9 cellular contexts compared by ENCODE assay signal in the genomic region with DNA sequence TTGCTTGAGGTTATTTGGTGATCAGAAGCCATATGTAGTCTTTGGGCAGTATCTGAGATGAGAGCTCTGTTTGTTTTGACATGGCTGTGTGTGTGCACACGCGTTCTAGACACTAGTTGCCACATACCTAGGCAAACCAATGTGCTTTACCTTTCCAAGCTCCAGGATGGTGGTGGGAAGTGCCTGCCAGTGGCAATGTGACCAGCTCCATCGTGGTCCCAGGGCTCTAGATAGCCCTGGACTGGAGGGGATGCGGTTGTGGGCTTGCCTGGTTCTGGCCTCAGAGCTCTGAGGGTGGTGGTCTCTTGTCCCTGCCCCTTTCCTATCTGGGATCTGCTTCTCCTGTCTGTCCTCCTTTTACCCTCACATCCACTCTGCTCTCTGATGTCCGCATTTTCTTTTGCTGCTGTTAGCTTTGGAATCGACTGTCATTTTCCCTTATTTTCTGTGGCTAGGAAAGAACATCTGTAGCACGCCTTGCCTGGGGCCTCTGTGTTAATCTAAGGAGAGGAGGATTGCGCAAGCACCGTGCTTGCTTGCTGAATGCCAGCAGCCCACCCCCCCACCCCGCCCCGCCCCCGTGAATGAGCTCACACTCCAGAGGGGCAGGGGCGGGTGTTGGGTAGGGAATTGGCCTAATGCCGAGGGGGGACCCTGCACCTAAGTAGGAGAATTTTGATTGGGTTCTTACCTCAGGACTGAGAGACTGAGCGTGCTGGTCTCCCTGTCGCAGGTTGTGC.
DNase-seq lines count a peak whose midpoint lies in the region; ATAC-seq and TF ChIP-seq lines count a peak whose summit lies in the region.
"Had no signal": no experiment of that assay in that cellular context is flagged by ENCODE, and none has a peak within 500 bp of the region (broad histone marks: within the 10 kb centered on the region; RNA-seq: fewer than 3 reads in every experiment).

No MANE protein-coding gene starts in this region.

- intact Hi-C loops in MCF 10A (cut with micrococcal nuclease) = no loop called here
- intact Hi-C loops in tibial artery (cut with DNase I; ENCODE audit: low total_unique reads) = no loop called here

- ATAC-seq in left lobe of liver = peak; percentile 65
- ATAC-seq in GM21526 (IDR thresholded peaks at IDR 0.05; ENCODE audit: low FRiP score, unreplicated experiment) = no peak
- no peak for ATAC-seq in GM18517 (IDR thresholded peaks at IDR 0.05; ENCODE audit: unreplicated experiment)

- TF ChIP-seq CTCF in MCF 10A (IDR thresholded peaks at IDR 0.05; ENCODE audit: unreplicated experiment) (no peak), tibial artery (IDR thresholded peaks at IDR 0.05) (no peak), GM10266 (IDR thresholded peaks at IDR 0.05; ENCODE audit: control insufficient read depth, insufficient read depth, low read depth, missing control alignments) (no peak)

- H3K4me3 Mint-ChIP-seq in MCF 10A (ENCODE audit: unreplicated experiment) = peak overlapping the region; percentile 48

- H3K36me3 ChIP-seq in tibial artery = peaks cover 0 to 4% (median 0%) of the 10 kb centered on the region in 3 donors

- H3K27ac ChIP-seq in tibial artery = peak overlapping the region; percentile 71 to 76
- H3K27ac ChIP-seq: C4-2B had no signal

- BruUV-seq in MCF 10A (replicated peaks; lab: Mats Ljungman, UMichigan) = no TSS peak

- H3K36me3 Mint-ChIP-seq in MCF 10A (ENCODE audit: insufficient read depth, unreplicated experiment) = peaks cover 19% of the 10 kb centered on the region

- H3K9me3 Mint-ChIP-seq in MCF 10A (ENCODE audit: unreplicated experiment) = no peaks in the 10 kb centered on the region

- H3K27me3 ChIP-seq in tibial artery = no peaks in the 10 kb centered on the region

- POLR2A ChIA-PET in MCF 10A (lab: Yijun Ruan, JAX) = interaction anchor here (1.3 kb wide), 1 partner anchor 17 kb away, joined by 3 read pairs; no protein-coding TSS in a partner anchor

- CTCF ChIA-PET in MCF 10A (lab: Yijun Ruan, JAX) = interaction anchor here (0.6 to 1.2 kb wide), 3 partner anchors 19 to 261 kb away, joined by 3 to 5 read pairs (median 3); no protein-coding TSS in a partner anchor

- no peaks in the 10 kb centered on the region for H3K9me3 ChIP-seq in tibial artery

- H3K27me3 Mint-ChIP-seq in MCF 10A (ENCODE audit: insufficient read depth, unreplicated experiment) = no peaks in the 10 kb centered on the region

- peaks cover 32% of the 10 kb centered on the region for H3K4me1 Mint-ChIP-seq in MCF 10A (ENCODE audit: insufficient read depth, unreplicated experiment)

- H3K4me1 ChIP-seq in tibial artery = peaks cover 8 to 95% (median 61%) of the 10 kb centered on the region in 4 donors

- DNase-seq in NOMO-1 (lab: John Stamatoyannopoulos, UW; ENCODE audit: unreplicated experiment in 2 of 2) (peak; percentile 1), NOMO-1 treated with dmso at 0.1 percent for 144 hours (lab: John Stamatoyannopoulos, UW; ENCODE audit: unreplicated experiment) (no peak), MCF 10A (ENCODE audit: unreplicated experiment) (peak; percentile 76), left lobe of liver (ENCODE audit: low spot score) (no peak), tibial artery (peak; percentile 75 to 85), GM10266 (ENCODE audit: extremely low spot score) (no peak)

- H3K4me3 ChIP-seq in tibial artery = peak overlapping the region; percentile 25 to 36

- H3K27ac Mint-ChIP-seq in MCF 10A (ENCODE audit: low read depth, unreplicated experiment) = peak overlapping the region; percentile 77

Comparison
In these comparisons a context has a peak if more than half of its experiments do, and no peak if none do; other contexts are left out.
1. DNase-seq: peak in NOMO-1 (2 of 2), MCF 10A (single experiment) and tibial artery (2 of 2); none in NOMO-1 treated with dmso at 0.1 percent for 144 hours (single experiment), left lobe of liver (single experiment) and GM10266 (single experiment).